Comparison of ENCODE assay signal across 10 cellular contexts in the genomic region with DNA sequence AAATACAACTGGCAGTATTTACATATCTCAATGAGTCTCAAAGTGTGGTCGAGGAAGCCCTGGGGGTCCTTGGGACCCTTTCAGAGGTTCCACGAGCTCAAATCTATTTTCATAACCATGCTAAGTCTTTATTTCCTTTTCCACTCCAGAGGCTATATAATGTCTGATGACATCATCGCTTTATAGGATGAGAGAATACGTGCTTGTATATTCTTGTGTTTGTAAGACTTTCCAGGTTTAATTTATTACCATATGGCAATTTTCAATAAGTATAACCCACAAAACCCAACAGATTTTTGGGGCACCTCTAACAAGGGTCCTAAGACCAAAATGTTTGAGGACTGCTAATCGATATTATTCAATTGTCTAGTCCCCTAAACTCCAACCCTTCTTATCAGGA. TPM values are rescaled to one million over a fixed set of nuclear protein-coding genes. Genes with fewer than 3 reads are reported as not detected.
A peak's percentile ranks its signal among the peaks of the same experiment; 100 is the strongest.
DNase-seq lines count a peak whose midpoint lies in the region; ATAC-seq, FAIRE-seq and TF ChIP-seq lines count a peak whose summit lies in the region.
"Had no signal": no experiment of that assay in that cellular context is flagged by ENCODE, and none has a peak within 500 bp of the region (broad histone marks: within the 10 kb centered on the region; RNA-seq: fewer than 3 reads in every experiment).

No MANE protein-coding gene starts in this region.

- no peaks in the 10 kb centered on the region for H3K9me2 ChIP-seq in SK-N-SH

- TF ChIP-seq POLR2A in suprapubic skin (IDR thresholded peaks at IDR 0.05) (no peak), spleen (IDR thresholded peaks at IDR 0.05) (no peak)

- CTCF ChIA-PET in SK-N-SH (lab: Yijun Ruan, JAX), result interaction anchor here (1.3 kb wide), 1 partner anchor 22 kb away, joined by 4 read pairs; no protein-coding TSS in a partner anchor

- H3K27ac Mint-ChIP-seq in activated T-helper 17 cell treated with anti-CD3 and anti-CD28 coated beads, Interleukin-2, amount 50 U/mL, for 72 hours, result peak overlapping the region; percentile 93

- dilution Hi-C loops in keratinocyte (cut with MboI; ENCODE audit: extremely low pct_ligation_motif_present, low sequenced_read_pairs), result no loop called here

- TF ChIP-seq EP300 in SK-N-SH (IDR thresholded peaks at IDR 0.05; ENCODE audit: borderline replicate concordance in 1 of 2, low read depth in 1 of 2, low read length in 1 of 2) (no peak), suprapubic skin (IDR thresholded peaks at IDR 0.05) (no peak)

- 92% methylated on average over 5 of the region's 5 CpGs for WGBS in SK-N-SH (ENCODE audit: low lambda C conversion rate)
- WGBS in suprapubic skin, result 84% methylated on average over 5 of the region's 5 CpGs
- WGBS in spleen, 5 donors, result 71 to 85% (median 72%) methylated on average over 5 of the region's 5 CpGs

- peaks cover 10 to 31% of the 10 kb centered on the region in 2 experiments for H3K4me1 ChIP-seq in SK-N-SH (ENCODE audit: control insufficient read depth in 1 of 2, insufficient read depth in 2 of 2, low read depth in 1 of 2, low read length in 1 of 2)
- H3K4me1 ChIP-seq in keratinocyte (ENCODE audit: control insufficient read depth, extremely low read depth, insufficient read depth, low read length), result peaks cover 28% of the 10 kb centered on the region
- peaks cover 36% of the 10 kb centered on the region for H3K4me1 ChIP-seq in suprapubic skin
- H3K4me1 ChIP-seq in spleen, result peaks cover 13 to 40% (median 25%) of the 10 kb centered on the region in 6 donors

- no peaks in the 10 kb centered on the region for H3K36me3 ChIP-seq in SK-N-SH (replicated peaks in 1 of 2; ENCODE audit: control insufficient read depth in 1 of 2, insufficient read depth in 2 of 2, low read length in 1 of 2)
- no peaks in the 10 kb centered on the region for H3K36me3 ChIP-seq in keratinocyte (ENCODE audit: control insufficient read depth in 2 of 2, extremely low read depth in 1 of 2, insufficient read depth in 2 of 2, low read length in 2 of 2)
- H3K36me3 ChIP-seq in suprapubic skin, result no peaks in the 10 kb centered on the region
- no peaks in the 10 kb centered on the region for H3K36me3 ChIP-seq in spleen

- H4K20me1 ChIP-seq in SK-N-SH (ENCODE audit: insufficient read depth) (no peaks in the 10 kb centered on the region), keratinocyte (ENCODE audit: control insufficient read depth, extremely low read depth, insufficient read depth, low read length) (no peaks in the 10 kb centered on the region)

- peak overlapping the region; percentile 86; the same call in 1 of the 2 replicates for H3K9ac ChIP-seq in SK-N-SH
- H3K9ac ChIP-seq in keratinocyte (ENCODE audit: control insufficient read depth, extremely low read depth, insufficient read depth, low read length), result no peak overlapping the region

- H3K4me1 Mint-ChIP-seq in activated T-helper 17 cell treated with anti-CD3 and anti-CD28 coated beads, Interleukin-2, amount 50 U/mL, for 72 hours, result peaks cover 34% of the 10 kb centered on the region

- peak overlapping the region; percentile 97 for H3K4me3 Mint-ChIP-seq in activated T-helper 17 cell treated with anti-CD3 and anti-CD28 coated beads, Interleukin-2, amount 50 U/mL, for 72 hours

- peaks cover 7% of the 10 kb centered on the region for H3K36me3 Mint-ChIP-seq in activated T-helper 17 cell treated with anti-CD3 and anti-CD28 coated beads, Interleukin-2, amount 50 U/mL, for 72 hours (ENCODE audit: low read depth)

- DNase-seq in SK-N-SH (no peak), keratinocyte (ENCODE audit: low read depth, low spot score) (no peak), suprapubic skin (ENCODE audit: low spot score in 2 of 2) (no peak), spleen (no peak), NCI-H2196 (lab: John Stamatoyannopoulos, UW; ENCODE audit: unreplicated experiment) (no peak)
- DNase-seq in effector CD4-positive, alpha-beta T cell, result no peak
- DNase-seq: stimulated activated CD4-positive, alpha-beta T cell treated with anti-CD3 and anti-CD28 coated beads, Interleukin-2, amount 100 ng/mL, for 24 hours had no signal

- TF ChIP-seq CTCF in SK-N-SH (IDR thresholded peaks at IDR 0.05), result no peak
- TF ChIP-seq CTCF in keratinocyte (optimal IDR thresholded peaks at IDR 0.05 in 1 of 3, IDR thresholded peaks at IDR 0.05 in 1 of 3, conservative IDR thresholded peaks at IDR 0.05 in 1 of 3; ENCODE audit: extremely low read depth in 1 of 3, insufficient read depth in 2 of 3, low read length in 3 of 3), result no peak
- no peak for TF ChIP-seq CTCF in suprapubic skin (IDR thresholded peaks at IDR 0.05)
- TF ChIP-seq CTCF in spleen (IDR thresholded peaks at IDR 0.05 in 8 of 11, conservative IDR thresholded peaks at IDR 0.05 in 3 of 11), result no peak

- H3K4me2 ChIP-seq in SK-N-SH (peak overlapping the region; percentile 92), keratinocyte (ENCODE audit: control insufficient read depth, extremely low read depth, insufficient read depth, low read depth, low read length) (peak overlapping the region; percentile 94)

- H3K9me3 Mint-ChIP-seq in activated T-helper 17 cell treated with anti-CD3 and anti-CD28 coated beads, Interleukin-2, amount 50 U/mL, for 72 hours, result no peaks in the 10 kb centered on the region

- intact Hi-C loops in spleen (cut with DNase I; ENCODE audit: low total_unique reads), result no loop called here

- H3K4me3 ChIP-seq in SK-N-SH (ENCODE audit: low read depth in 2 of 2, low read length in 1 of 2), result no peak overlapping the region
- H3K4me3 ChIP-seq in keratinocyte (ENCODE audit: control insufficient read depth in 2 of 3, extremely low read depth in 1 of 3, insufficient read depth in 2 of 3, low read depth in 1 of 3, low read length in 3 of 3), result peak overlapping the region in 2 of 3 experiments; percentile 76 to 80
- peak overlapping the region; percentile 78 for H3K4me3 ChIP-seq in suprapubic skin
- H3K4me3 ChIP-seq in spleen, result peak overlapping the region in 1 of 8 donors; percentile 84

- H3K27me3 Mint-ChIP-seq in activated T-helper 17 cell treated with anti-CD3 and anti-CD28 coated beads, Interleukin-2, amount 50 U/mL, for 72 hours, result no peaks in the 10 kb centered on the region

- H3K27ac ChIP-seq in SK-N-SH (ENCODE audit: low read depth in 2 of 2, low read length in 1 of 2), result peak overlapping the region; percentile 92 to 96
- peak overlapping the region; percentile 96 for H3K27ac ChIP-seq in keratinocyte (ENCODE audit: control insufficient read depth, insufficient read depth, low read length)
- H3K27ac ChIP-seq in suprapubic skin, result peak overlapping the region; percentile 97
- H3K27ac ChIP-seq in spleen, result no peak overlapping the region

- peaks cover 14% of the 10 kb centered on the region for H3F3A ChIP-seq in SK-N-SH (replicated peaks; ENCODE audit: insufficient read depth)

- TF ChIP-seq RAD21 in SK-N-SH (IDR thresholded peaks at IDR 0.05; ENCODE audit: low read length), result no peak

- H3K27me3 ChIP-seq in SK-N-SH (ENCODE audit: insufficient read depth), result no peaks in the 10 kb centered on the region
- no peaks in the 10 kb centered on the region for H3K27me3 ChIP-seq in keratinocyte (ENCODE audit: control insufficient read depth, extremely low read depth, insufficient read depth, low read length)
- H3K27me3 ChIP-seq in suprapubic skin, result no peaks in the 10 kb centered on the region
- no peaks in the 10 kb centered on the region for H3K27me3 ChIP-seq in spleen (replicated peaks in 1 of 7)

- H3K9me3 ChIP-seq in SK-N-SH (no peaks in the 10 kb centered on the region), keratinocyte (ENCODE audit: control insufficient read depth, low read depth, low read length) (no peaks in the 10 kb centered on the region), suprapubic skin (no peaks in the 10 kb centered on the region), spleen (no peaks in the 10 kb centered on the region)

- H3K79me2 ChIP-seq in SK-N-SH (ENCODE audit: insufficient read depth) (peaks cover 29% of the 10 kb centered on the region; the same call in 1 of the 2 replicates), keratinocyte (ENCODE audit: control insufficient read depth, insufficient read depth, low read length) (peaks cover 23% of the 10 kb centered on the region)

- no peaks in the 10 kb centered on the region for H3K9me1 ChIP-seq in keratinocyte (ENCODE audit: control insufficient read depth, extremely low read depth, insufficient read depth, low read length)

- POLR2A ChIA-PET in SK-N-SH (lab: Yijun Ruan, JAX), result interaction anchor here (0.7 kb wide), 1 partner anchor 1044 kb away, joined by 3 read pairs; no protein-coding TSS in a partner anchor

- FAIRE-seq in keratinocyte (lab: Jason Lieb, UNC), result no peak

- H2AFZ ChIP-seq in SK-N-SH (ENCODE audit: low read depth) (peak overlapping the region; percentile 91), keratinocyte (ENCODE audit: control insufficient read depth, low read length) (no peak overlapping the region)

- ATAC-seq in SK-N-SH treated with all-trans-retinoic acid at 6 μM for 48 hours, result no peak
- no peak for ATAC-seq in activated T-helper 17 cell treated with anti-CD3 and anti-CD28 coated beads, Interleukin-2, amount 50 U/mL, for 72 hours (replicated peaks)

RNA-seq across cellular contexts. Expression of a gene that starts 1.4 kb away (rescaled TPM):
- polyA plus RNA-seq in SK-N-SH (2012; rRNA removed) (3.4 and 5.5 TPM in 2 replicates), keratinocyte (6.8 to 12.4 TPM (median 11.9 TPM) in 3 replicates), spleen (1 to 10 TPM; 2.0 to 4.0 (median 3.4) TPM)
- polyA plus RNA-seq in SK-N-SH (2012; cell fraction: cytosol; rRNA removed), result 3.9 and 4.3 TPM in 2 replicates
- 2.7 and 6.1 TPM in 2 replicates for polyA plus RNA-seq in SK-N-SH (2012; cell fraction: nucleus; rRNA removed)
- 10 to 100 TPM in 1 of 2 donors, 1 to 10 TPM in 1; 9.1 to 13.9 TPM for total RNA-seq in activated T-helper 17 cell treated with anti-CD3 and anti-CD28 coated beads, Interleukin-2, amount 50 U/mL, for 72 hours
- polyA plus RNA-seq in keratinocyte (2011; ENCODE audit: low read depth), result 11.2 TPM
- 2.3 and 5.3 TPM in 2 replicates for polyA plus RNA-seq in keratinocyte (2011; cell fraction: cytosol; rRNA removed)
- polyA plus RNA-seq in keratinocyte (2011; cell fraction: nucleus; rRNA removed), result 13.2 and 18.6 TPM in 2 replicates
- polyA plus RNA-seq in keratinocyte (2012; ENCODE audit: low replicate concordance), result 3.8 and 16.1 TPM in 2 replicates
- 6.3 to 19.9 TPM (median 15.1 TPM) in 3 replicates for polyA minus RNA-seq in keratinocyte
- polyA minus RNA-seq in keratinocyte (2011; cell fraction: cytosol; rRNA and poly(A)+ RNA removed), result 3.3 TPM
- 15.9 and 26.6 TPM in 2 replicates for polyA minus RNA-seq in keratinocyte (2011; cell fraction: nucleus; rRNA and poly(A)+ RNA removed)
- total RNA-seq in suprapubic skin (10 to 100 TPM; 21.9 to 38.7 (median 30.5) TPM), spleen (1 to 10 TPM; 2.4 to 6.7 (median 3.9) TPM)

RNA-seq across cellular contexts. Expression of a gene that starts 59.9 kb away (rescaled TPM):
- polyA plus RNA-seq in SK-N-SH (2012; rRNA removed) (1.2 TPM in 2 replicates), keratinocyte (not detected in 3 replicates), spleen (under 1 TPM in 1 of 3 donors, not detected in 2; 0.03 TPM)
- 2.1 and 2.5 TPM in 2 replicates for polyA plus RNA-seq in SK-N-SH (2012; cell fraction: cytosol; rRNA removed)
- polyA plus RNA-seq in SK-N-SH (2012; cell fraction: nucleus; rRNA removed), result 0.40 and 1.0 TPM in 2 replicates
- total RNA-seq in activated T-helper 17 cell treated with anti-CD3 and anti-CD28 coated beads, Interleukin-2, amount 50 U/mL, for 72 hours, result not detected
- 0.22 TPM for polyA plus RNA-seq in keratinocyte (2011; ENCODE audit: low read depth)
- not detected in 2 replicates for polyA plus RNA-seq in keratinocyte (2011; cell fraction: cytosol; rRNA removed)
- not detected in 2 replicates for polyA plus RNA-seq in keratinocyte (2011; cell fraction: nucleus; rRNA removed)
- 0.06 and 0.07 TPM in 2 replicates for polyA plus RNA-seq in keratinocyte (2012; ENCODE audit: low replicate concordance)
- not detected in 3 replicates for polyA minus RNA-seq in keratinocyte
- not detected for polyA minus RNA-seq in keratinocyte (2011; cell fraction: cytosol; rRNA and poly(A)+ RNA removed)
- polyA minus RNA-seq in keratinocyte (2011; cell fraction: nucleus; rRNA and poly(A)+ RNA removed), result 0.32 TPM in 1 of 2 replicates, not detected in the other
- total RNA-seq in suprapubic skin (not detected), spleen (not detected)
- total RNA-seq: T-helper 1 cell treated with Interleukin-12 subunit alpha and Interleukin-12 subunit beta and Interleukin-4 antibody, amounts not matched to agents 30 ng/mL and 1 ng/mL, for 36 hours had no signal

Comparison
In these comparisons a context has a peak if more than half of its experiments do, and no peak if none do; other contexts are left out.
1. H3K27ac ChIP-seq: peak in SK-N-SH (2 of 2), keratinocyte (single experiment) and suprapubic skin (single experiment); none in spleen (0 of 8).
2. H3K4me3 ChIP-seq: peak in keratinocyte (2 of 3) and suprapubic skin (single experiment); none in SK-N-SH (0 of 2).